In the genomic region with DNA sequence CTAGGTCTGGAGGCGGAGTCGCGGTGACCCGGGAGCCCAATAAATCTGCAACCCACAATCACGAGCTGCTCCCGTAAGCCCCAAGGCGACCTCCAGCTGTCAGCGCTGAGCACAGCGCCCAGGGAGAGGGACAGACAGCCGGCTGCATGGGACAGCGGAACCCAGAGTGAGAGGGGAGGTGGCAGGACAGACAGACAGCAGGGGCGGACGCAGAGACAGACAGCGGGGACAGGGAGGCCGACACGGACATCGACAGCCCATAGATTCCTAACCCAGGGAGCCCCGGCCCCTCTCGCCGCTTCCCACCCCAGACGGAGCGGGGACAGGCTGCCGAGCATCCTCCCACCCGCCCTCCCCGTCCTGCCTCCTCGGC, we compare ENCODE assay signal across 15 cellular contexts. TPM values are rescaled to one million over a fixed set of nuclear protein-coding genes. Genes with fewer than 3 reads are reported as not detected.
DNase-seq lines count a peak whose midpoint lies in the region; ATAC-seq and TF ChIP-seq lines count a peak whose summit lies in the region.
"Had no signal": no experiment of that assay in that cellular context is flagged by ENCODE, and none has a peak within 500 bp of the region (broad histone marks: within the 10 kb centered on the region; RNA-seq: fewer than 3 reads in every experiment).

A gene (plus strand): TSS at position 68 of the 373 bp plus-strand sequence. CDS start 375 bp downstream, outside the sequence.

- H3K4me1 ChIP-seq in right cardiac atrium (ENCODE audit: control insufficient read depth, insufficient read depth, low read length) (no peaks in the 10 kb centered on the region), esophagus squamous epithelium (peaks cover 19 to 35% (median 22%) of the 10 kb centered on the region in 3 donors), suprapubic skin (peaks cover 26% of the 10 kb centered on the region)

- H3K36me3 ChIP-seq in esophagus squamous epithelium (no peaks in the 10 kb centered on the region), suprapubic skin (no peaks in the 10 kb centered on the region)
- H3K36me3 ChIP-seq: BLaER1 had no signal

- no peaks in the 10 kb centered on the region for H3K27me3 ChIP-seq in right cardiac atrium (ENCODE audit: control insufficient read depth, insufficient read depth)
- peaks cover 24 to 73% (median 34%) of the 10 kb centered on the region in 4 donors for H3K27me3 ChIP-seq in esophagus squamous epithelium
- H3K27me3 ChIP-seq in suprapubic skin = peaks cover 66% of the 10 kb centered on the region

- WGBS in right cardiac atrium = 1% methylated on average over 26 of the region's 26 CpGs
- WGBS in esophagus squamous epithelium, 2 donors = 7% methylated on average over 12 of the region's 26 CpGs; no CpG with 5 or more reads in 1 of the 2 donors
- WGBS in suprapubic skin = 5% methylated on average over 13 of the region's 26 CpGs

- DNase-seq in Right ventricle myocardium superior (no peak), right cardiac atrium (no peak), UCSD-AML1 (lab: John Stamatoyannopoulos, UW; ENCODE audit: unreplicated experiment) (peak; percentile 22), esophagus squamous epithelium (lab: John Stamatoyannopoulos, UW) (no peak), suprapubic skin (ENCODE audit: low spot score in 2 of 2) (no peak), GOT3 (lab: John Stamatoyannopoulos, UW) (no peak), OCI-M2 (lab: John Stamatoyannopoulos, UW; ENCODE audit: unreplicated experiment) (no peak)
- DNase-seq: islet precursor cell; NK-92 treated with Interleukin-12 subunit alpha and Interleukin-12 subunit beta, amount 100 ng/mL, for 24 hours; substantia nigra had no signal

- ATAC-seq in Right ventricle myocardium superior (ENCODE audit: poor library complexity) = peak; percentile 30
- no peak for ATAC-seq in right cardiac atrium
- ATAC-seq in GM18517 (IDR thresholded peaks at IDR 0.05; ENCODE audit: unreplicated experiment) = no peak
- ATAC-seq: HCT116 had no signal

- H3K4me3 ChIP-seq in right cardiac atrium (ENCODE audit: low read length) (no peak within 1 kb of the TSS), esophagus squamous epithelium (peak within 1 kb of the TSS in 3 of 4 donors; percentile 1 to 37 (median 27)), suprapubic skin (peak within 1 kb of the TSS; percentile 19)
- H3K4me3 ChIP-seq: BLaER1 had no signal

- TF ChIP-seq CTCF in esophagus squamous epithelium (IDR thresholded peaks at IDR 0.05) (no peak), suprapubic skin (IDR thresholded peaks at IDR 0.05) (no peak)

- intact Hi-C loops in Right ventricle myocardium superior (cut with DNase I) (no loop called here), right cardiac atrium (cut with DNase I) (loop anchor here in 1 of 4 donors (10.0 kb wide), 1 partner anchor 53 kb away; no protein-coding TSS in a partner anchor), esophagus squamous epithelium (cut with DNase I) (no loop called here)

- H3K27ac ChIP-seq in right cardiac atrium (ENCODE audit: low read length) = no peak within 1 kb of the TSS
- no peak within 1 kb of the TSS for H3K27ac ChIP-seq in esophagus squamous epithelium
- H3K27ac ChIP-seq in suprapubic skin = no peak within 1 kb of the TSS
- H3K27ac ChIP-seq: BLaER1 had no signal

- no peak for TF ChIP-seq EP300 in suprapubic skin (IDR thresholded peaks at IDR 0.05)

- H3K9me3 ChIP-seq in right cardiac atrium (ENCODE audit: control insufficient read depth, low read length) = no peaks in the 10 kb centered on the region
- H3K9me3 ChIP-seq in esophagus squamous epithelium = no peaks in the 10 kb centered on the region
- H3K9me3 ChIP-seq in suprapubic skin = no peaks in the 10 kb centered on the region
- H3K9me3 ChIP-seq: BLaER1 had no signal

- TF ChIP-seq POLR2A in esophagus squamous epithelium (IDR thresholded peaks at IDR 0.05) (no peak), suprapubic skin (IDR thresholded peaks at IDR 0.05) (no peak)

RNA-seq across cellular contexts. Expression of the gene that starts here (rescaled TPM):
- total RNA-seq in Right ventricle myocardium superior = not detected
- total RNA-seq in right cardiac atrium = not detected
- not detected for polyA plus RNA-seq in right cardiac atrium
- under 1 TPM in 2 of 4 donors, not detected in 2; 0.18 to 0.19 TPM for total RNA-seq in esophagus squamous epithelium
- not detected for total RNA-seq in suprapubic skin
- total RNA-seq: dermis microvascular lymphatic vessel endothelial cell, skeletal muscle tissue had no signal

Comparison
In these comparisons a context has a peak if more than half of its experiments do, and no peak if none do; other contexts are left out.
1. Peak in ATAC-seq in Right ventricle myocardium superior; RNA of the gene not detected or under 1 TPM.